21 cellular contexts compared by ENCODE assay signal in the genomic region with DNA sequence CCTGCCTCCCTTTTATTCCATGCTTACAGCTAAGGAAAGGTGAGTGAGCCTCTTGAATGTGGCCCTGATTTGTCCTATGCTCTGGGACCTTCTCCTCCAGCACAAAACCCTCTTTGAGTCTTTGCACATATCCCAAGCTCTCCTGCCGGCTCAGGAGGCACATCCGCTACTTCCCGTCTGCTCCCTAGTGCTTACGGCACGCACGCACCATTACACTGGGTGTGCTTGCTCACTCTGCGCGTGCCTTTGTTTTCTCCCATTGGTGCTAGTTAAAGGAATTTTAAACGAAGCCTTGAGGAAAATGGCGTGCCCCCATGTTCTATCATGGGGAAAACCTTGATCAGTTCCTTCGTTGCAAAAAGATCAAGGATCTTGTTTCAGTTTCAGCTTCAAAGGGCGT. TPM values are rescaled to one million over a fixed set of nuclear protein-coding genes. Genes with fewer than 3 reads are reported as not detected.
"Had no signal": no experiment of that assay in that cellular context is flagged by ENCODE, and none has a peak within 500 bp of the region (broad histone marks: within the 10 kb centered on the region; RNA-seq: fewer than 3 reads in every experiment).

No MANE protein-coding gene starts in this region.

- ATAC-seq: activated CD8-positive, alpha-beta memory T cell treated with anti-CD3 and anti-CD28 coated beads, Interleukin-2, amount 10 ng/mL, durations not matched to agents 7 days and 5 days; left colon; lower lobe of right lung had no signal

- H3K4me3 ChIP-seq: lower lobe of right lung had no signal

- H3K27ac ChIP-seq: epithelial cell of prostate, lower lobe of right lung had no signal

- H3K9me3 Mint-ChIP-seq: activated CD4-positive, alpha-beta memory T cell treated with anti-CD3 and anti-CD28 coated beads, Interleukin-2, amount 10 ng/mL, durations not matched to agents 7 days and 5 days; activated naive CD4-positive, alpha-beta T cell treated with anti-CD3 and anti-CD28 coated beads, Interleukin-2, amount 10 ng/mL, durations not matched to agents 7 days and 5 days; type B pancreatic cell had no signal

- H3K27ac Mint-ChIP-seq: activated CD4-positive, alpha-beta memory T cell treated with anti-CD3 and anti-CD28 coated beads, Interleukin-2, amount 10 ng/mL, durations not matched to agents 7 days and 5 days; activated CD8-positive, alpha-beta memory T cell treated with anti-CD3 and anti-CD28 coated beads, Interleukin-2, amount 10 ng/mL, durations not matched to agents 7 days and 5 days; activated naive CD4-positive, alpha-beta T cell treated with anti-CD3 and anti-CD28 coated beads, Interleukin-2, amount 10 ng/mL, durations not matched to agents 7 days and 5 days; endodermal cell; mesothelial cell of epicardium; nephron; type B pancreatic cell had no signal

- H3K36me3 ChIP-seq: lower lobe of right lung had no signal

- H3K9me3 ChIP-seq: lower lobe of right lung had no signal

- H3K36me3 Mint-ChIP-seq: activated CD8-positive, alpha-beta memory T cell treated with anti-CD3 and anti-CD28 coated beads, Interleukin-2, amount 10 ng/mL, durations not matched to agents 7 days and 5 days; activated naive CD4-positive, alpha-beta T cell treated with anti-CD3 and anti-CD28 coated beads, Interleukin-2, amount 10 ng/mL, durations not matched to agents 7 days and 5 days; mesothelial cell of epicardium; type B pancreatic cell had no signal

- H3K4me3 Mint-ChIP-seq: activated CD4-positive, alpha-beta memory T cell treated with anti-CD3 and anti-CD28 coated beads, Interleukin-2, amount 10 ng/mL, durations not matched to agents 7 days and 5 days; activated CD8-positive, alpha-beta memory T cell treated with anti-CD3 and anti-CD28 coated beads, Interleukin-2, amount 10 ng/mL, durations not matched to agents 7 days and 5 days; activated naive CD4-positive, alpha-beta T cell treated with anti-CD3 and anti-CD28 coated beads, Interleukin-2, amount 10 ng/mL, durations not matched to agents 7 days and 5 days; endodermal cell; mesothelial cell of epicardium; nephron; type B pancreatic cell had no signal

- DNase-seq: activated CD4-positive, alpha-beta memory T cell treated with anti-CD3 and anti-CD28 coated beads, Interleukin-2, amount 10 ng/mL, durations not matched to agents 7 days and 5 days; activated CD4-positive, alpha-beta T cell treated with anti-CD3 and anti-CD28 coated beads for 48 hours; activated CD4-positive, CD25-positive, alpha-beta regulatory T cell; activated CD8-positive, alpha-beta memory T cell treated with anti-CD3 and anti-CD28 coated beads, Interleukin-2, amount 10 ng/mL, durations not matched to agents 7 days and 5 days; activated naive CD4-positive, alpha-beta T cell treated with anti-CD3 and anti-CD28 coated beads, Interleukin-2, amount 10 ng/mL, durations not matched to agents 7 days and 5 days; endodermal cell; foreskin fibroblast; left colon; lower lobe of right lung; stimulated activated CD4-positive, alpha-beta T cell treated with anti-CD3 and anti-CD28 coated beads, Interleukin-2, amount 100 ng/mL, for 24 hours; stimulated activated naive CD4-positive, alpha-beta T cell treated with Interleukin-2 at 50 U/mL for 16 hours; T-helper 1 cell; T-helper 9 cell had no signal

RNA-seq across cellular contexts. Expression of gene SAG, which starts 38.8 kb away (rescaled TPM):
- total RNA-seq: bronchial epithelial cell, endodermal cell, glomerular endothelial cell, left colon, lower lobe of right lung, mesothelial cell of epicardium, posterior vena cava, subcutaneous adipose tissue had no signal
